Comparison of ENCODE assay signal across 10 cellular contexts in the genomic region with DNA sequence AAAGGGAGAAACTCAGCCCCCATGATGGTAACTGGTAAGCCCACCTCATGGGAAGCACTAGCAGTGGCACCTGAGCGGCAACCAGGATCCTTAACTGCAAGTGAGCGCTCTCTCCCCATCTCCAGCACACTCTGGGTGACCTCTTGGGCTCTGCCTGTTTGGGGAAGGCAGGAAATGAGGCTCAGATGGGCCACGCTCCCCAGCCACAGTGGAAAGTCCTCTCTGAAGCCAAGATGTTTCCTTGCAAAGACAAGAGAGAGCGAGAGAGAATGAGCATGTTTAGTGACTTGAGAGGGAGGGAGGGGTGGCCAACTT.
DNase-seq lines count a peak whose midpoint lies in the region; ATAC-seq and TF ChIP-seq lines count a peak whose summit lies in the region.
"Had no signal": no experiment of that assay in that cellular context is flagged by ENCODE, and none has a peak within 500 bp of the region (broad histone marks: within the 10 kb centered on the region; RNA-seq: fewer than 3 reads in every experiment).

No MANE protein-coding gene starts in this region.

- no peak for TF ChIP-seq CTCF in heart left ventricle (IDR thresholded peaks at IDR 0.05)

- peak overlapping the region in 9 of 12 donors; percentile 1 to 94 (median 34) for H3K27ac ChIP-seq in heart left ventricle
- H3K27ac ChIP-seq: SK-N-MC had no signal

- H3K9me3 ChIP-seq in heart left ventricle (no peaks in the 10 kb centered on the region), skeletal muscle satellite cell (replicated peaks; ENCODE audit: low read length) (no peaks in the 10 kb centered on the region)

- intact Hi-C loops in heart left ventricle (cut with DNase I): no loop called here

- DNase-seq in GF-D8 (lab: John Stamatoyannopoulos, UW) (peak; percentile 79), UCSD-AML1 (lab: John Stamatoyannopoulos, UW; ENCODE audit: unreplicated experiment) (peak; percentile 65), heart left ventricle (no peak), NCI-H526 (lab: John Stamatoyannopoulos, UW) (no peak)
- DNase-seq: NCI-H1930 had no signal

- H3K36me3 ChIP-seq in heart left ventricle (no peaks in the 10 kb centered on the region), skeletal muscle satellite cell (ENCODE audit: insufficient read depth, low read length) (no peaks in the 10 kb centered on the region)

- peak overlapping the region; percentile 74 for H3K9ac ChIP-seq in skeletal muscle satellite cell (ENCODE audit: low read depth, low read length)

- H3K4me1 ChIP-seq in heart left ventricle: peaks cover 0 to 43% (median 14%) of the 10 kb centered on the region in 12 donors
- H3K4me1 ChIP-seq in skeletal muscle satellite cell (ENCODE audit: control insufficient read depth, insufficient read depth, low read length): peaks cover 32% of the 10 kb centered on the region

- WGBS in heart left ventricle, 4 donors: 43 to 62% (median 52%) methylated on average over 4 of the region's 4 CpGs

- no peak for TF ChIP-seq POLR2A in heart left ventricle (IDR thresholded peaks at IDR 0.05)

- peak overlapping the region; percentile 87 for H3K4me2 ChIP-seq in skeletal muscle satellite cell (ENCODE audit: low read length)

- H3K4me3 ChIP-seq in heart left ventricle (peak overlapping the region in 3 of 12 donors; percentile 5 to 22 (median 12)), skeletal muscle satellite cell (ENCODE audit: low read length) (peak overlapping the region; percentile 65)

- ATAC-seq in heart left ventricle (peak in 3 of 4 donors; percentile 19 to 37 (median 28)), HG02870 (IDR thresholded peaks at IDR 0.05; ENCODE audit: unreplicated experiment) (no peak), GM21717 (IDR thresholded peaks at IDR 0.05; ENCODE audit: unreplicated experiment) (no peak), HG02763 (IDR thresholded peaks at IDR 0.05; ENCODE audit: unreplicated experiment) (no peak)

- H3K27me3 ChIP-seq in heart left ventricle (peaks cover 0 to 7% (median 0%) of the 10 kb centered on the region in 9 donors), skeletal muscle satellite cell (ENCODE audit: control insufficient read depth, insufficient read depth, low read length) (peaks cover 23% of the 10 kb centered on the region)

Comparison
In these comparisons a context has a peak if more than half of its experiments do, and no peak if none do; other contexts are left out.
1. DNase-seq: peak in GF-D8 (single experiment) and UCSD-AML1 (single experiment); none in heart left ventricle (0 of 5) and NCI-H526 (0 of 2).
2. ATAC-seq: peak in heart left ventricle (3 of 4); none in HG02870 (single experiment), GM21717 (single experiment) and HG02763 (single experiment).